24 cellular contexts compared by ENCODE assay signal in the genomic region with DNA sequence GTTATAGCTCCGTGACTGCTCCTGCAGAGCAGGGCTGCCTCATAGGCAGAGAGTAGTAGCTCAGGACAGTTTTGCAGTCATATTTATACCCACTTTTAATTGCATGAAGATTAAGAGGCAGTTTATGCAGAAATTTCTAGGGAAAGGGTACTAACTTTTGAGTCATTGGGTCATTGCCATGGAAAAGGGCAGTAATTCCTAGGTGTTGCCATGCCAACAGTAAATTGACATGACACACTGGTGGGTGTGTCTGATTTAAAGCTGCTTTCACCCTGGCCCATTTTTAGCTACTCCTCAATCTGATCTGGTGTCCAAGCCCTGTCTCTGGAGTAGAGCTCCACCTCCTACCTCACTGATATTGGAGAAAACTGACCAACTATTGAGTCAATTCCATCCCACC.
DNase-seq lines count a peak whose midpoint lies in the region; TF ChIP-seq lines count a peak whose summit lies in the region.
"Had no signal": no experiment of that assay in that cellular context is flagged by ENCODE, and none has a peak within 500 bp of the region (broad histone marks: within the 10 kb centered on the region; RNA-seq: fewer than 3 reads in every experiment).

No MANE protein-coding gene starts in this region.

- WGBS in thyroid gland, 2 donors = 66 to 79% methylated on average over 1 of the region's 1 CpG

- no peaks in the 10 kb centered on the region for H3K4me1 ChIP-seq in A673 (ENCODE audit: insufficient read depth, low read length, poor library complexity, severe bottlenecking)
- no peaks in the 10 kb centered on the region for H3K4me1 ChIP-seq in HAP-1
- H3K4me1 ChIP-seq in thyroid gland = no peaks in the 10 kb centered on the region
- H3K4me1 ChIP-seq: A549, BE2C, BLaER1 had no signal

- no peaks in the 10 kb centered on the region for H3K36me3 ChIP-seq in A673 (ENCODE audit: insufficient read depth, low read length, poor library complexity, severe bottlenecking)
- H3K36me3 ChIP-seq in HAP-1 (replicated peaks) = no peaks in the 10 kb centered on the region
- H3K36me3 ChIP-seq in thyroid gland = no peaks in the 10 kb centered on the region
- H3K36me3 ChIP-seq: BE2C, BLaER1 had no signal

- DNase-seq in A673 (ENCODE audit: low spot score) (peak; percentile 12), RKO (ENCODE audit: low spot score) (peak; percentile 4), retina (peak; percentile 8), HAP-1 (ENCODE audit: low spot score in 2 of 2) (no peak), thyroid gland (no peak)
- no peak for DNase-seq in activated CD4-positive, alpha-beta T cell treated with anti-CD3 and anti-CD28 coated beads for 4 hours
- DNase-seq: ACHN; BE2C; C1 segment of cervical spinal cord; CD4-positive, alpha-beta memory T cell; CD4-positive, CD25-positive, alpha-beta regulatory T cell; CD8-positive, alpha-beta memory T cell; COR-L47; DMS 273 treated with DMSO at 0.1 percent for 48 hours; DMS153; DMS53; DMS79; DND-41; EL; GDM1 had no signal

- intact Hi-C loops in A673 (cut with micrococcal nuclease; ENCODE audit: unreplicated experiment) (no loop called here), thyroid gland (cut with DNase I) (no loop called here)

- H3K4me3 ChIP-seq in A673 (ENCODE audit: low read depth, low read length, poor library complexity, severe bottlenecking) = no peak overlapping the region
- no peak overlapping the region for H3K4me3 ChIP-seq in HAP-1
- H3K4me3 ChIP-seq in thyroid gland (replicated peaks in 1 of 3) = no peak overlapping the region
- H3K4me3 ChIP-seq: A549, BLaER1, GM12878 had no signal

- BruUV-seq in A673 (replicated peaks; lab: Mats Ljungman, UMichigan) = no TSS peak

- no peaks in the 10 kb centered on the region for H3K9me3 ChIP-seq in A673 (ENCODE audit: low read depth, low read length, poor library complexity, severe bottlenecking)
- no peaks in the 10 kb centered on the region for H3K9me3 ChIP-seq in HAP-1
- H3K9me3 ChIP-seq in thyroid gland = no peaks in the 10 kb centered on the region
- H3K9me3 ChIP-seq: A549, BE2C, BLaER1 had no signal

- H3K27me3 ChIP-seq in A673 (replicated peaks; ENCODE audit: insufficient read depth, low read depth, low read length, poor library complexity) (no peaks in the 10 kb centered on the region), HAP-1 (ENCODE audit: low read depth) (no peaks in the 10 kb centered on the region), thyroid gland (no peaks in the 10 kb centered on the region)
- H3K27me3 ChIP-seq: BE2C, BLaER1 had no signal

- H3K27ac ChIP-seq in A673 (ENCODE audit: low read depth, low read length, poor library complexity, severe bottlenecking) (no peak overlapping the region), thyroid gland (no peak overlapping the region)
- H3K27ac ChIP-seq: 22Rv1, A549, BLaER1 had no signal

- CTCF ChIA-PET in A673 (lab: Charles Lee) = no interaction called here

- TF ChIP-seq CTCF in A673 (conservative IDR thresholded peaks at IDR 0.05; ENCODE audit: low read depth, low read length) (no peak), thyroid gland (IDR thresholded peaks at IDR 0.05) (no peak)

- TF ChIP-seq POLR2A in thyroid gland (IDR thresholded peaks at IDR 0.05) = no peak

- POLR2A ChIA-PET in A673 (lab: Charles Lee; ENCODE audit: low non-redundant PET) = no interaction called here

- in situ Hi-C loops in HAP-1 (cut with MboI; ENCODE audit: low sequenced_read_pairs) = no loop called here

Comparison
In these comparisons a context has a peak if more than half of its experiments do, and no peak if none do; other contexts are left out.
1. DNase-seq: peak in A673 (single experiment), RKO (single experiment) and retina (single experiment); none in activated CD4-positive, alpha-beta T cell treated with anti-CD3 and anti-CD28 coated beads for 4 hours (0 of 2), HAP-1 (0 of 2) and thyroid gland (0 of 2).